Comparison of ENCODE assay signal across 1 cellular context in genomic region chr21:36396314-36396713, GRCh38.
TF ChIP-seq lines count a peak whose summit lies in the region.

No MANE protein-coding gene starts in this region.

TF ChIP-seq in K562, 482 proteins besides CTCF, POLR2A, EP300 and RAD21:
- TF ChIP-seq PYGO2 (tag; IDR thresholded peaks at IDR 0.05) (no peak), SAFB2 (IDR thresholded peaks at IDR 0.05; ENCODE audit: borderline replicate concordance, low read depth, low read length, severe bottlenecking) (no peak), MLX (CRISPR knock-in tag; conservative IDR thresholded peaks at IDR 0.05) (no peak), HNRNPL (IDR thresholded peaks at IDR 0.05; ENCODE audit: low read depth, low read length) (no peak), POLR2B (IDR thresholded peaks at IDR 0.05; ENCODE audit: low read depth, partially characterized antibody) (no peak), ZC3H11A (IDR thresholded peaks at IDR 0.05; ENCODE audit: low read depth, low read length) (no peak), RB1 (IDR thresholded peaks at IDR 0.05; ENCODE audit: low read depth) (no peak), FOXA1 (IDR thresholded peaks at IDR 0.05; ENCODE audit: borderline replicate concordance) (no peak), MTA3 (IDR thresholded peaks at IDR 0.05; ENCODE audit: borderline replicate concordance) (no peak), PRPF4 (IDR thresholded peaks at IDR 0.05; ENCODE audit: insufficient read depth, low read depth, low read length, poor library complexity, severe bottlenecking) (no peak), U2AF2 (optimal IDR thresholded peaks at IDR 0.05; ENCODE audit: low read depth, low read length) (no peak), TARDBP (IDR thresholded peaks at IDR 0.05) (no peak), ZNF398 (CRISPR knock-in tag; IDR thresholded peaks at IDR 0.05) (no peak), MCM2 (IDR thresholded peaks at IDR 0.05; ENCODE audit: low read depth) (no peak), ARID3B (CRISPR knock-in tag; IDR thresholded peaks at IDR 0.05; ENCODE audit: borderline replicate concordance) (no peak), ZBTB49 (CRISPR knock-in tag; IDR thresholded peaks at IDR 0.05; ENCODE audit: borderline replicate concordance) (no peak)
